Comparison of ENCODE assay signal across 11 cellular contexts in the genomic region with DNA sequence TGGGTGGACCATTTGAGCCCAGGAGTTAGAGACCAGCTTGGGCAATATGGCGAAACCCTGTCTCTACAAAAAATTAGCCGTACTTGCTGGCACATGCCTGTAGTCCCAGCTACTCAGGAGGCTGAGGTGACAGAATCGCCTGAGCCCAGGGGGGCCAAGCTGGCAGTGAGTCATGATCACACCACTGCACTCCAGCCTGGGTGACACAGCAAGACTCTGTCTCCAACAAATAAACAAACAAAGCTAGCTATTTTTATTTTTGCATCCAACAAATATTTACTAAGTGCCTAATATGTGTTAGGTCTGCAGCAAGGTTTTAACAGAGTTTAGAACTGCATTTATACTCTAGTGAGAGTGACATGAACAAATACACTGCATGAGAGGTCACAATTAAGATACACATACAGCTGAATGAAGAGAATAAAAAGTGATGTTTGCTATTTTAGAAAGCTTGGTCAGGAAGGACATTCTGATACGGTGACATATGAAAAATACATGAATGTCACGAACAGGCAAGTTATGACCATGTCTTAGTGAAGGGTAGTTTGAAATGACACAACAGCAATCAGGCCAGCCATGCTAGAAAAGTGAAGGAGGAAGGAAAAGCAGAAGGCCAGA.
DNase-seq lines count a peak whose midpoint lies in the region; ATAC-seq and TF ChIP-seq lines count a peak whose summit lies in the region.
"Had no signal": no experiment of that assay in that cellular context is flagged by ENCODE, and none has a peak within 500 bp of the region (broad histone marks: within the 10 kb centered on the region; RNA-seq: fewer than 3 reads in every experiment).

No MANE protein-coding gene starts in this region.

- H3K27me3 Mint-ChIP-seq in natural killer cell treated with Interleukin-12 subunit alpha and Interleukin-12 subunit beta and Interleukin-15 and Interleukin-18, amount 100 ng/mL, for 72 hours: no peaks in the 10 kb centered on the region
- no peaks in the 10 kb centered on the region for H3K27me3 Mint-ChIP-seq in natural killer cell (ENCODE audit: low read depth in 2 of 2)
- H3K27me3 Mint-ChIP-seq in activated T-cell treated with anti-CD3 and anti-CD28 coated beads, Interleukin-2, amount 50 U/mL, for 24 hours: no peaks in the 10 kb centered on the region

- ATAC-seq in natural killer cell treated with Interleukin-12 subunit alpha and Interleukin-12 subunit beta and Interleukin-15 and Interleukin-18, amount 100 ng/mL, for 72 hours: peak in 1 of 2 donors; percentile 81
- ATAC-seq in natural killer cell (no peak), HG03571 (IDR thresholded peaks at IDR 0.05; ENCODE audit: unreplicated experiment) (no peak), GM19455 (IDR thresholded peaks at IDR 0.05; ENCODE audit: unreplicated experiment) (no peak)
- peak; percentile 84 for ATAC-seq in stimulated activated effector memory CD8-positive, alpha-beta T cell treated with anti-CD3 and anti-CD28 coated beads, Interleukin-12 subunit alpha, Interleukin-12 subunit beta, amount 100 ng/mL, for 72 hours

- no peaks in the 10 kb centered on the region for H3K9me3 Mint-ChIP-seq in natural killer cell treated with Interleukin-12 subunit alpha and Interleukin-12 subunit beta and Interleukin-15 and Interleukin-18, amount 100 ng/mL, for 72 hours
- H3K9me3 Mint-ChIP-seq in natural killer cell: no peaks in the 10 kb centered on the region
- H3K9me3 Mint-ChIP-seq in stimulated activated effector memory CD8-positive, alpha-beta T cell treated with anti-CD3 and anti-CD28 coated beads, Interleukin-12 subunit alpha, Interleukin-12 subunit beta, amount 100 ng/mL, for 72 hours: no peaks in the 10 kb centered on the region
- no peaks in the 10 kb centered on the region for H3K9me3 Mint-ChIP-seq in activated T-cell treated with anti-CD3 and anti-CD28 coated beads, Interleukin-2, amount 50 U/mL, for 24 hours

- peaks cover 0 to 11% of the 10 kb centered on the region in 2 donors for H3K4me1 Mint-ChIP-seq in natural killer cell treated with Interleukin-12 subunit alpha and Interleukin-12 subunit beta and Interleukin-15 and Interleukin-18, amount 100 ng/mL, for 72 hours (ENCODE audit: low read depth in 2 of 2)
- H3K4me1 Mint-ChIP-seq in natural killer cell: no peaks in the 10 kb centered on the region
- H3K4me1 Mint-ChIP-seq in stimulated activated effector memory CD8-positive, alpha-beta T cell treated with anti-CD3 and anti-CD28 coated beads, Interleukin-12 subunit alpha, Interleukin-12 subunit beta, amount 100 ng/mL, for 72 hours: peaks cover 11% of the 10 kb centered on the region
- H3K4me1 Mint-ChIP-seq in activated T-cell treated with anti-CD3 and anti-CD28 coated beads, Interleukin-2, amount 50 U/mL, for 24 hours (ENCODE audit: low read depth): peaks cover 9% of the 10 kb centered on the region

- H3K27ac Mint-ChIP-seq in natural killer cell treated with Interleukin-12 subunit alpha and Interleukin-12 subunit beta and Interleukin-15 and Interleukin-18, amount 100 ng/mL, for 72 hours: peak overlapping the region in 1 of 2 donors; percentile 40
- H3K27ac Mint-ChIP-seq in natural killer cell: no peak overlapping the region
- no peak overlapping the region for H3K27ac Mint-ChIP-seq in stimulated activated effector memory CD8-positive, alpha-beta T cell treated with anti-CD3 and anti-CD28 coated beads, Interleukin-12 subunit alpha, Interleukin-12 subunit beta, amount 100 ng/mL, for 72 hours
- no peak overlapping the region for H3K27ac Mint-ChIP-seq in activated T-cell treated with anti-CD3 and anti-CD28 coated beads, Interleukin-2, amount 50 U/mL, for 24 hours

- H3K4me3 Mint-ChIP-seq in natural killer cell treated with Interleukin-12 subunit alpha and Interleukin-12 subunit beta and Interleukin-15 and Interleukin-18, amount 100 ng/mL, for 72 hours: peak overlapping the region; percentile 12
- H3K4me3 Mint-ChIP-seq in natural killer cell: no peak overlapping the region
- no peak overlapping the region for H3K4me3 Mint-ChIP-seq in stimulated activated effector memory CD8-positive, alpha-beta T cell treated with anti-CD3 and anti-CD28 coated beads, Interleukin-12 subunit alpha, Interleukin-12 subunit beta, amount 100 ng/mL, for 72 hours
- H3K4me3 Mint-ChIP-seq in activated T-cell treated with anti-CD3 and anti-CD28 coated beads, Interleukin-2, amount 50 U/mL, for 24 hours: no peak overlapping the region

- intact Hi-C loops in natural killer cell (cut with micrococcal nuclease): no loop called here

- DNase-seq in natural killer cell treated with Interleukin-12 subunit alpha and Interleukin-12 subunit beta and Interleukin-15 and Interleukin-18, amount 100 ng/mL, for 72 hours (ENCODE audit: low spot score): no peak
- DNase-seq in natural killer cell: no peak
- DNase-seq in T1000 (lab: John Stamatoyannopoulos, UW): peak; percentile 4
- peak; percentile 50 for DNase-seq in glomerular visceral epithelial cell (ENCODE audit: extremely low spot score)
- peak in 1 of 2 donors; percentile 54 for DNase-seq in stimulated activated effector memory CD8-positive, alpha-beta T cell treated with anti-CD3 and anti-CD28 coated beads, Interleukin-12 subunit alpha, Interleukin-12 subunit beta, amount 100 ng/mL, for 72 hours (ENCODE audit: low spot score in 2 of 2)
- DNase-seq in activated T-cell treated with anti-CD3 and anti-CD28 coated beads, Interleukin-2, amount 50 U/mL, for 24 hours: no peak
- DNase-seq: amniotic stem cell, NCI-H524, testis had no signal

- TF ChIP-seq CTCF in natural killer cell (IDR thresholded peaks at IDR 0.05): no peak

- peaks cover 5% of the 10 kb centered on the region for H3K36me3 Mint-ChIP-seq in natural killer cell treated with Interleukin-12 subunit alpha and Interleukin-12 subunit beta and Interleukin-15 and Interleukin-18, amount 100 ng/mL, for 72 hours
- no peaks in the 10 kb centered on the region for H3K36me3 Mint-ChIP-seq in natural killer cell
- H3K36me3 Mint-ChIP-seq in stimulated activated effector memory CD8-positive, alpha-beta T cell treated with anti-CD3 and anti-CD28 coated beads, Interleukin-12 subunit alpha, Interleukin-12 subunit beta, amount 100 ng/mL, for 72 hours: no peaks in the 10 kb centered on the region
- peaks cover 17% of the 10 kb centered on the region for H3K36me3 Mint-ChIP-seq in activated T-cell treated with anti-CD3 and anti-CD28 coated beads, Interleukin-2, amount 50 U/mL, for 24 hours (ENCODE audit: low read depth)

Comparison
In these comparisons a context has a peak if more than half of its experiments do, and no peak if none do; other contexts are left out.
1. DNase-seq: peak in T1000 (single experiment) and glomerular visceral epithelial cell (single experiment); none in natural killer cell treated with Interleukin-12 subunit alpha and Interleukin-12 subunit beta and Interleukin-15 and Interleukin-18, amount 100 ng/mL, for 72 hours (single experiment), natural killer cell (single experiment) and activated T-cell treated with anti-CD3 and anti-CD28 coated beads, Interleukin-2, amount 50 U/mL, for 24 hours (single experiment).